Comparison of ENCODE assay signal across 11 cellular contexts in genomic region chr5:1326903-1327756, GRCh38. TPM values are rescaled to one million over a fixed set of nuclear protein-coding genes. Genes with fewer than 3 reads are reported as not detected.
DNase-seq lines count a peak whose midpoint lies in the region; FAIRE-seq and TF ChIP-seq lines count a peak whose summit lies in the region.
"Not testable (repeated sequence)": the region's sequence is repeated elsewhere in the genome, so short reads cannot be mapped to it uniquely, and the experiment has no call there.
"Had no signal": no experiment of that assay in that cellular context is flagged by ENCODE, and none has a peak within 500 bp of the region (broad histone marks: within the 10 kb centered on the region; RNA-seq: fewer than 3 reads in every experiment).

No MANE protein-coding gene starts in this region.

- not testable (repeated sequence) for H3K4me2 ChIP-seq in mesendoderm (ENCODE audit: low read length)
- H3K4me2 ChIP-seq in skeletal muscle satellite cell (ENCODE audit: low read length): peak overlapping the region; percentile 5

- H3K36me3 Mint-ChIP-seq in chondrocyte (ENCODE audit: low read depth): peaks cover 47% of the 10 kb centered on the region

- peaks cover 22% of the 10 kb centered on the region for H3K9me3 Mint-ChIP-seq in chondrocyte (ENCODE audit: low read depth)

- not testable (repeated sequence) for H3K27me3 ChIP-seq in AG04450 (ENCODE audit: control insufficient read depth, insufficient read depth, low read length); mesendoderm (ENCODE audit: insufficient read depth, low read length, poor library complexity); skeletal muscle satellite cell (ENCODE audit: control insufficient read depth, insufficient read depth, low read length)

- not testable (repeated sequence) for H3K4me1 ChIP-seq in mesendoderm (ENCODE audit: control insufficient read depth, low read depth, low read length)
- peaks cover 14% of the 10 kb centered on the region for H3K4me1 ChIP-seq in skeletal muscle satellite cell (ENCODE audit: control insufficient read depth, insufficient read depth, low read length)

- H2AK5ac ChIP-seq in mesendoderm (ENCODE audit: low read length): not testable (repeated sequence)

- not testable (repeated sequence) for H2BK120ac ChIP-seq in mesendoderm (ENCODE audit: low read depth, low read length)

- peak; percentile 99 for FAIRE-seq in RCC 7860 (lab: Jason Lieb, UNC)

- H3K36me3 ChIP-seq in mesendoderm (ENCODE audit: control insufficient read depth, insufficient read depth, low read length) (peaks cover 24% of the 10 kb centered on the region), skeletal muscle satellite cell (ENCODE audit: insufficient read depth, low read length) (peaks cover 60% of the 10 kb centered on the region)

- TF ChIP-seq CTCF in AG04450 (IDR thresholded peaks at IDR 0.05; ENCODE audit: low read depth, low read length); chondrocyte (IDR thresholded peaks at IDR 0.05): not testable (repeated sequence)

- H3K4me3 Mint-ChIP-seq in chondrocyte (ENCODE audit: unreplicated experiment): not testable (repeated sequence)

- H3K9me3 ChIP-seq in AG04450 (ENCODE audit: control insufficient read depth, insufficient read depth, low read length): peaks cover 11% of the 10 kb centered on the region
- not testable (repeated sequence) for H3K9me3 ChIP-seq in skeletal muscle satellite cell (replicated peaks; ENCODE audit: low read length)

- not testable (repeated sequence) for H4K5ac ChIP-seq in mesendoderm (ENCODE audit: low read length)

- no CpG with 5 or more reads among the region's 5 CpGs for WGBS in mesendoderm (ENCODE audit: extremely low coverage, insufficient coverage, low lambda C conversion rate)

- H2BK5ac ChIP-seq in mesendoderm (ENCODE audit: low read length): not testable (repeated sequence)

- not testable (repeated sequence) for H3K4ac ChIP-seq in mesendoderm (ENCODE audit: low read depth, low read length)

- H3K18ac ChIP-seq in mesendoderm (ENCODE audit: low read length): not testable (repeated sequence)

- H3K56ac ChIP-seq in mesendoderm (ENCODE audit: low read length): not testable (repeated sequence)

- DNase-seq in AG04450 (ENCODE audit: low read depth, low spot score) (peak; percentile 10), RCC 7860 (ENCODE audit: low spot score) (peak; percentile 85), fibroblast of the conjunctiva (ENCODE audit: low read depth) (peak; percentile 9), mesendoderm (peak; percentile 84)
- DNase-seq in HEK293T (ENCODE audit: extremely low spot score); chondrocyte (ENCODE audit: low spot score): not testable (repeated sequence)
- peak; percentile 24 for DNase-seq in activated effector memory CD4-positive, alpha-beta T cell treated with anti-CD3 and anti-CD28 coated beads, Interleukin-2, amount 50 U/mL, for 16 hours

- H3K4me1 Mint-ChIP-seq in chondrocyte (ENCODE audit: low read depth): peaks cover 25% of the 10 kb centered on the region

- CTCF ChIA-PET in AG04450 (lab: Charles Lee): interaction anchor here (0.6 to 1.4 kb wide), 2 partner anchors 318 to 340 kb away, joined by 3 read pairs; no protein-coding TSS in a partner anchor
- CTCF ChIA-PET in HEK293T (lab: Yijun Ruan, JAX): interaction anchor here (1.0 kb wide), 1 partner anchor 10 kb away, joined by 4 read pairs; no protein-coding TSS in a partner anchor

- H3K27ac Mint-ChIP-seq in chondrocyte (ENCODE audit: unreplicated experiment): peak overlapping the region; percentile 90

- H3K79me2 ChIP-seq in mesendoderm (ENCODE audit: control insufficient read depth, insufficient read depth, low read length): not testable (repeated sequence)

- peak overlapping the region; percentile 52 for H3K27ac ChIP-seq in AG04450 (ENCODE audit: low read depth, low read length)
- not testable (repeated sequence) for H3K27ac ChIP-seq in mesendoderm (ENCODE audit: low read depth, low read length)

- H4K8ac ChIP-seq in mesendoderm (ENCODE audit: low read depth, low read length): not testable (repeated sequence)

- H3K4me3 ChIP-seq in AG04450 (ENCODE audit: low read depth, low read length); mesendoderm (ENCODE audit: low read length); skeletal muscle satellite cell (ENCODE audit: low read length): not testable (repeated sequence)

- POLR2A ChIA-PET in AG04450 (lab: Yijun Ruan, JAX) (interaction anchor here (0.6 to 1.1 kb wide), 3 partner anchors 17 to 189 kb away, joined by 3 read pairs; partner anchors contain the start of gene CLPTM1L), HEK293T (lab: Yijun Ruan, JAX) (interaction anchor here (0.7 to 4.6 kb wide), 2 partner anchors 19 to 65 kb away, joined by 3 to 26 read pairs; partner anchors contain the start of gene CLPTM1L)

- H2BK15ac ChIP-seq in mesendoderm (replicated peaks; ENCODE audit: low read depth): not testable (repeated sequence)

- H3K27me3 Mint-ChIP-seq in chondrocyte (ENCODE audit: low read depth): not testable (repeated sequence)

- not testable (repeated sequence) for H3K9ac ChIP-seq in mesendoderm (ENCODE audit: low read length)
- peak overlapping the region; percentile 22 for H3K9ac ChIP-seq in skeletal muscle satellite cell (ENCODE audit: low read depth, low read length)

- H3K23ac ChIP-seq in mesendoderm (ENCODE audit: low read length): not testable (repeated sequence)

- not testable (repeated sequence) for H3K79me1 ChIP-seq in mesendoderm (ENCODE audit: low read length)

TF ChIP-seq in HEK293T, 16 proteins besides CTCF, POLR2A, EP300 and RAD21:
- peak; percentile 60 for TF ChIP-seq PKNOX1 (IDR thresholded peaks at IDR 0.05)

RNA-seq across cellular contexts. Expression of gene CLPTM1L, which starts 17.8 kb away (rescaled TPM):
- 85.5 and 86.0 TPM in 2 replicates for polyA plus RNA-seq in AG04450 (2011; rRNA removed)
- 104 and 128 TPM in 2 replicates for polyA minus RNA-seq in AG04450 (2011; rRNA and poly(A)+ RNA removed)
- 75.8 to 108 TPM (median 81.6 TPM) in 3 replicates for total RNA-seq in chondrocyte
- 78.0 TPM for polyA plus RNA-seq in mesendoderm (2013, experiment 1 of 2)
- polyA plus RNA-seq in mesendoderm (2013, experiment 2 of 2): 78.4 TPM
- total RNA-seq in skeletal muscle satellite cell (2012; rRNA removed): 154 and 198 TPM in 2 replicates

RNA-seq across cellular contexts. Expression of gene TERT, which starts 32.3 kb away (rescaled TPM):
- polyA plus RNA-seq in AG04450 (2011; rRNA removed): not detected in 2 replicates
- polyA minus RNA-seq in AG04450 (2011; rRNA and poly(A)+ RNA removed): not detected in 2 replicates
- not detected in 3 replicates for total RNA-seq in chondrocyte
- polyA plus RNA-seq in mesendoderm (2013, experiment 1 of 2): 4.4 TPM
- 4.8 TPM for polyA plus RNA-seq in mesendoderm (2013, experiment 2 of 2)
- not detected in 2 replicates for total RNA-seq in skeletal muscle satellite cell (2012; rRNA removed)
- polyA plus RNA-seq: adrenal gland, liver, neural cell had no signal
